Comparison of ENCODE assay signal across 11 cellular contexts in the genomic region with DNA sequence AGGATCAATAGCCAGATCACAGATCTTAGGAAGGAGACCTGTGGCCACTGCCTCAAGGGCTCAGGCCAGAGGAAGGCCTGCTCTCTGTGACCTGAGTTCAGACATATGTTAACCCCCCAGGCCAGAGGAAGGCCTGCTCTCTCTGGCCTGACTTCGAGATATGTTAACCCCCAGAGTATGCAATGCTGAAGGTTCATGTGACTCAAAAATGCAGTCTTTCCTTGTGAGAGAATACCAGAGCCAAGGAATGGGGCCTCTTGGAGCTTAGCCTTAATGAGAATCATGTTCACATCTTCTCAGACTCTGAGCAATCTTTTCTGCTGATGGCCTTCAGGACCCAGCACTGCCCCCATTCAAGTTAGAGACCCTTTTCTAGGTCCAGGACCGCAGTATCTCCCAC. TPM values are rescaled to one million over a fixed set of nuclear protein-coding genes. Genes with fewer than 3 reads are reported as not detected.
DNase-seq lines count a peak whose midpoint lies in the region; ATAC-seq and TF ChIP-seq lines count a peak whose summit lies in the region.
"Had no signal": no experiment of that assay in that cellular context is flagged by ENCODE, and none has a peak within 500 bp of the region (broad histone marks: within the 10 kb centered on the region; RNA-seq: fewer than 3 reads in every experiment).

No MANE protein-coding gene starts in this region.

- H3K4me3 Mint-ChIP-seq in activated naive CD4-positive, alpha-beta T cell treated with anti-CD3 and anti-CD28 coated beads for 36 hours = no peak overlapping the region
- H3K4me3 Mint-ChIP-seq: activated naive CD4-positive, alpha-beta T cell treated with anti-CD3 and anti-CD28 coated beads, Interleukin-2, amount 10 ng/mL, durations not matched to agents 7 days and 5 days had no signal

- H3K27me3 ChIP-seq in right lobe of liver (no peaks in the 10 kb centered on the region), upper lobe of left lung (no peaks in the 10 kb centered on the region)

- no peaks in the 10 kb centered on the region for H3K27me3 Mint-ChIP-seq in activated naive CD4-positive, alpha-beta T cell treated with anti-CD3 and anti-CD28 coated beads for 36 hours (ENCODE audit: low read depth)
- H3K27me3 Mint-ChIP-seq: activated naive CD4-positive, alpha-beta T cell treated with anti-CD3 and anti-CD28 coated beads, Interleukin-2, amount 10 ng/mL, durations not matched to agents 7 days and 5 days had no signal

- H3K4me1 ChIP-seq in right lobe of liver (peaks cover 0 to 78% (median 43%) of the 10 kb centered on the region in 4 donors), upper lobe of left lung (peaks cover 66 to 81% (median 80%) of the 10 kb centered on the region in 4 donors)

- peak overlapping the region; percentile 90 to 93 (median 91) for H3K27ac ChIP-seq in right lobe of liver
- peak overlapping the region; percentile 52 to 70 (median 60) for H3K27ac ChIP-seq in upper lobe of left lung

- no peaks in the 10 kb centered on the region for H3K36me3 ChIP-seq in right lobe of liver
- no peaks in the 10 kb centered on the region for H3K36me3 ChIP-seq in upper lobe of left lung

- TF ChIP-seq CTCF in astrocyte of the spinal cord (IDR thresholded peaks at IDR 0.05; ENCODE audit: low read depth, low read length) = no peak
- TF ChIP-seq CTCF in right lobe of liver (IDR thresholded peaks at IDR 0.05) = no peak
- TF ChIP-seq CTCF in upper lobe of left lung (IDR thresholded peaks at IDR 0.05) = no peak

- WGBS in right lobe of liver (ENCODE audit: insufficient coverage, low coverage, low lambda C conversion rate, missing lambda C conversion rate) = 100% methylated on average over 2 of the region's 2 CpGs
- 90 to 100% methylated on average over 1 to 2 of the region's 2 CpGs for WGBS in upper lobe of left lung, 2 donors

- in situ Hi-C loops in astrocyte of the spinal cord (cut with HindIII; ENCODE audit: low sequenced_read_pairs) = no loop called here

- ATAC-seq in activated naive CD4-positive, alpha-beta T cell treated with anti-CD3 and anti-CD28 coated beads, Interleukin-2, amount 50 U/mL, for 72 hours = no peak
- ATAC-seq in right lobe of liver (no peak), upper lobe of left lung (ENCODE audit: low FRiP score in 2 of 2) (no peak)

- H3K4me3 ChIP-seq in astrocyte of the spinal cord (ENCODE audit: low read depth, low read length) (no peak overlapping the region), right lobe of liver (no peak overlapping the region), upper lobe of left lung (no peak overlapping the region)

- no peaks in the 10 kb centered on the region for H3K9me3 ChIP-seq in right lobe of liver
- no peaks in the 10 kb centered on the region for H3K9me3 ChIP-seq in upper lobe of left lung

- peaks cover 75% of the 10 kb centered on the region for H3K4me1 Mint-ChIP-seq in activated naive CD4-positive, alpha-beta T cell treated with anti-CD3 and anti-CD28 coated beads for 36 hours (ENCODE audit: low read depth)

- no peak for DNase-seq in activated naive CD4-positive, alpha-beta T cell treated with anti-CD3 and anti-CD28 coated beads, Interleukin-2, amount 50 U/mL, for 72 hours (ENCODE audit: low spot score in 2 of 2)
- no peak for DNase-seq in activated naive CD4-positive, alpha-beta T cell treated with anti-CD3 and anti-CD28 coated beads for 36 hours
- peak; percentile 44 for DNase-seq in astrocyte of the spinal cord (ENCODE audit: low read depth, low spot score)
- DNase-seq in right lobe of liver = no peak
- no peak for DNase-seq in upper lobe of left lung
- DNase-seq in CD1c-positive myeloid dendritic cell (ENCODE audit: extremely low spot score) = no peak
- no peak for DNase-seq in NCI-H2171 (lab: John Stamatoyannopoulos, UW)
- DNase-seq in activated CD4-positive, alpha-beta T cell treated with anti-CD3 and anti-CD28 coated beads for 48 hours = no peak
- DNase-seq: activated naive CD4-positive, alpha-beta T cell treated with anti-CD3 and anti-CD28 coated beads, Interleukin-2, amount 10 ng/mL, durations not matched to agents 7 days and 5 days; NCI-H446; stimulated activated naive CD4-positive, alpha-beta T cell had no signal

- intact Hi-C loops in activated naive CD4-positive, alpha-beta T cell treated with anti-CD3 and anti-CD28 coated beads for 36 hours (cut with micrococcal nuclease) = loop anchor here (1.0 kb wide), 3 partner anchors 32 to 174 kb away; no protein-coding TSS in a partner anchor
- intact Hi-C loops in right lobe of liver (cut with DNase I) = no loop called here

- peak overlapping the region; percentile 43 to 98 for H3K27ac Mint-ChIP-seq in activated naive CD4-positive, alpha-beta T cell treated with anti-CD3 and anti-CD28 coated beads, Interleukin-2, amount 50 U/mL, for 72 hours
- no peak overlapping the region for H3K27ac Mint-ChIP-seq in activated naive CD4-positive, alpha-beta T cell treated with anti-CD3 and anti-CD28 coated beads for 36 hours

- H3K36me3 Mint-ChIP-seq in activated naive CD4-positive, alpha-beta T cell treated with anti-CD3 and anti-CD28 coated beads, Interleukin-2, amount 50 U/mL, for 72 hours = peaks cover 9 to 31% of the 10 kb centered on the region in 2 donors
- H3K36me3 Mint-ChIP-seq in activated naive CD4-positive, alpha-beta T cell treated with anti-CD3 and anti-CD28 coated beads for 36 hours (ENCODE audit: low read depth) = peaks cover 10% of the 10 kb centered on the region

- TF ChIP-seq POLR2A in right lobe of liver (IDR thresholded peaks at IDR 0.05) (no peak), upper lobe of left lung (IDR thresholded peaks at IDR 0.05) (no peak)

- no peak for TF ChIP-seq EP300 in upper lobe of left lung (IDR thresholded peaks at IDR 0.05)

- CTCF ChIA-PET in activated naive CD4-positive, alpha-beta T cell treated with anti-CD3 and anti-CD28 coated beads for 36 hours (lab: Charles Lee) = interaction anchor here (1.1 kb wide), 1 partner anchor 9 kb away, joined by 3 read pairs; no protein-coding TSS in a partner anchor

- H3K9me3 Mint-ChIP-seq in activated naive CD4-positive, alpha-beta T cell treated with anti-CD3 and anti-CD28 coated beads, Interleukin-2, amount 50 U/mL, for 72 hours = peaks cover 0 to 5% of the 10 kb centered on the region in 2 donors
- no peaks in the 10 kb centered on the region for H3K9me3 Mint-ChIP-seq in activated naive CD4-positive, alpha-beta T cell treated with anti-CD3 and anti-CD28 coated beads for 36 hours
- H3K9me3 Mint-ChIP-seq: activated naive CD4-positive, alpha-beta T cell treated with anti-CD3 and anti-CD28 coated beads, Interleukin-2, amount 10 ng/mL, durations not matched to agents 7 days and 5 days had no signal

RNA-seq across cellular contexts. Expression of a gene that starts 36.7 kb away (rescaled TPM):
- 10 to 100 TPM; 15.2 to 22.7 TPM for total RNA-seq in activated naive CD4-positive, alpha-beta T cell treated with anti-CD3 and anti-CD28 coated beads, Interleukin-2, amount 50 U/mL, for 72 hours
- 10 to 100 TPM; 16.8 to 18.8 TPM for total RNA-seq in activated naive CD4-positive, alpha-beta T cell treated with anti-CD3 and anti-CD28 coated beads for 36 hours
- total RNA-seq in right lobe of liver (100 to 1,000 TPM in 3 of 6 experiments, 10 to 100 TPM in 3; 30.3 to 135 (median 81.5) TPM), upper lobe of left lung (10 to 100 TPM; 40.9 to 78.4 (median 51.3) TPM)
